ENCODE assay signal across 8 cellular contexts in genomic region chr6:87929843-87930288, GRCh38.
DNase-seq lines count a peak whose midpoint lies in the region; ATAC-seq and TF ChIP-seq lines count a peak whose summit lies in the region.

No MANE protein-coding gene starts in this region.

- H3K36me3 Mint-ChIP-seq in naive B cell, result no peaks in the 10 kb centered on the region

- DNase-seq in DMS53 (lab: John Stamatoyannopoulos, UW), result peak; percentile 90
- peak; percentile 84 for DNase-seq in HuH-7 (ENCODE audit: low spot score)
- peak; percentile 53 for DNase-seq in NOMO-1 treated with dmso at 0.1 percent for 144 hours (lab: John Stamatoyannopoulos, UW; ENCODE audit: unreplicated experiment)
- peak; percentile 65 for DNase-seq in activated CD8-positive, alpha-beta memory T cell treated with anti-CD3 and anti-CD28 coated beads, Interleukin-2, amount 50 U/mL, for 48 hours
- DNase-seq in erythroblast (lab: John Stamatoyannopoulos, UW), result peak; percentile 61 to 70
- peak; percentile 62 for DNase-seq in naive B cell
- DNase-seq in stromal cell of bone marrow (ENCODE audit: low read depth), result peak; percentile 68

- H3K27me3 Mint-ChIP-seq in naive B cell, result no peaks in the 10 kb centered on the region

- no peak for TF ChIP-seq POLR2A in erythroblast (IDR thresholded peaks at IDR 0.05; ENCODE audit: low read length)

- H3K27ac Mint-ChIP-seq in naive B cell, result peak overlapping the region; percentile 21 to 78 (median 43)

- no peaks in the 10 kb centered on the region for H3K9me3 Mint-ChIP-seq in naive B cell

- ATAC-seq in GM21526 (IDR thresholded peaks at IDR 0.05; ENCODE audit: low FRiP score, unreplicated experiment) (peak; percentile 54), naive B cell (ENCODE audit: low read depth in 2 of 2) (peak; percentile 37 to 43)

- H3K4me1 Mint-ChIP-seq in naive B cell, result peaks cover 26 to 36% (median 34%) of the 10 kb centered on the region in 3 donors

- no peak overlapping the region for H3K4me3 Mint-ChIP-seq in naive B cell

Comparison
In these comparisons a context has a peak if more than half of its experiments do, and no peak if none do; other contexts are left out.
1. Peak in every context shown above with its lines: DNase-seq and ATAC-seq.